8 cellular contexts compared by ENCODE assay signal in genomic region chrX:109856974-109857373, GRCh38.
DNase-seq lines count a peak whose midpoint lies in the region; ATAC-seq, FAIRE-seq and TF ChIP-seq lines count a peak whose summit lies in the region.

No MANE protein-coding gene starts in this region.

- TF ChIP-seq CTCF in GM20000 (IDR thresholded peaks at IDR 0.05; ENCODE audit: extremely low read depth, missing control alignments), result peak; percentile 39
- peak; percentile 71 for TF ChIP-seq CTCF in VCaP (conservative IDR thresholded peaks at IDR 0.05)
- peak; percentile 77 for TF ChIP-seq CTCF in kidney (IDR thresholded peaks at IDR 0.05; ENCODE audit: borderline replicate concordance, extremely low read depth, insufficient read depth)

- H3K4me3 ChIP-seq in CD4-positive, CD25-positive, alpha-beta regulatory T cell (ENCODE audit: low read depth, low read length), result no peak overlapping the region
- H3K4me3 ChIP-seq in kidney (ENCODE audit: low read length in 2 of 2), result no peak overlapping the region

- H3K36me3 ChIP-seq in CD4-positive, CD25-positive, alpha-beta regulatory T cell (ENCODE audit: control insufficient read depth, insufficient read depth, low read length), result no peaks in the 10 kb centered on the region
- no peaks in the 10 kb centered on the region for H3K36me3 ChIP-seq in kidney (ENCODE audit: control insufficient read depth in 1 of 2, insufficient read depth in 2 of 2, low read length in 2 of 2)

- H3K27me3 ChIP-seq in CD4-positive, CD25-positive, alpha-beta regulatory T cell (ENCODE audit: control insufficient read depth, insufficient read depth, low read length), result no peaks in the 10 kb centered on the region

- H3K4me3 Mint-ChIP-seq in CD4-positive, CD25-positive, alpha-beta regulatory T cell, result no peak overlapping the region

- peak in 2 of 3 donors; percentile 44 to 54 for DNase-seq in CD4-positive, CD25-positive, alpha-beta regulatory T cell
- DNase-seq in GM20000 (ENCODE audit: low spot score) (no peak), kidney (no peak), NCI-H345 (lab: John Stamatoyannopoulos, UW) (no peak)

- H3K9me3 ChIP-seq in CD4-positive, CD25-positive, alpha-beta regulatory T cell (ENCODE audit: control insufficient read depth in 2 of 2, low read length in 2 of 2), result no peaks in the 10 kb centered on the region
- no peaks in the 10 kb centered on the region for H3K9me3 ChIP-seq in kidney (ENCODE audit: control insufficient read depth in 1 of 2, low read length in 2 of 2)

- H3K9me3 Mint-ChIP-seq in CD4-positive, CD25-positive, alpha-beta regulatory T cell, result peaks cover 0 to 2% (median 0%) of the 10 kb centered on the region in 7 donors

- ATAC-seq in CD4-positive, CD25-positive, alpha-beta regulatory T cell (ENCODE audit: low read depth in 2 of 2), result no peak
- ATAC-seq in HG03135 (IDR thresholded peaks at IDR 0.05; ENCODE audit: unreplicated experiment), result no peak
- no peak for ATAC-seq in HG02759 (IDR thresholded peaks at IDR 0.05; ENCODE audit: unreplicated experiment)
- no peak for ATAC-seq in HG02852 (IDR thresholded peaks at IDR 0.05; ENCODE audit: unreplicated experiment)

- no peak overlapping the region for H3K9ac ChIP-seq in kidney (ENCODE audit: low read length in 2 of 2)

- H3K27me3 Mint-ChIP-seq in CD4-positive, CD25-positive, alpha-beta regulatory T cell, result no peaks in the 10 kb centered on the region

- intact Hi-C loops in kidney (cut with DNase I), result no loop called here

- H3K4me1 ChIP-seq in CD4-positive, CD25-positive, alpha-beta regulatory T cell (ENCODE audit: control insufficient read depth, insufficient read depth, low read length, poor library complexity, severe bottlenecking), result no peaks in the 10 kb centered on the region
- no peaks in the 10 kb centered on the region for H3K4me1 ChIP-seq in kidney (ENCODE audit: control insufficient read depth in 1 of 2, insufficient read depth in 1 of 2, low read depth in 1 of 2, low read length in 2 of 2)

- no peak overlapping the region for H3K27ac ChIP-seq in CD4-positive, CD25-positive, alpha-beta regulatory T cell (ENCODE audit: insufficient read depth, low read length, poor library complexity, severe bottlenecking)
- H3K27ac ChIP-seq in VCaP, result no peak overlapping the region
- H3K27ac ChIP-seq in kidney (ENCODE audit: low read depth in 2 of 2, low read length in 2 of 2), result peak overlapping the region in 1 of 2 donors; percentile 17

- no peak overlapping the region for H3K27ac Mint-ChIP-seq in CD4-positive, CD25-positive, alpha-beta regulatory T cell

- peak; percentile 93 for FAIRE-seq in kidney (lab: Jason Lieb, UNC)

- no peaks in the 10 kb centered on the region for H3K4me1 Mint-ChIP-seq in CD4-positive, CD25-positive, alpha-beta regulatory T cell

- H3K36me3 Mint-ChIP-seq in CD4-positive, CD25-positive, alpha-beta regulatory T cell, result no peaks in the 10 kb centered on the region

Comparison
In these comparisons a context has a peak if more than half of its experiments do, and no peak if none do; other contexts are left out.
1. DNase-seq: peak in CD4-positive, CD25-positive, alpha-beta regulatory T cell (2 of 3); none in GM20000 (single experiment), kidney (single experiment) and NCI-H345 (single experiment).
2. Peak in every context shown above with its lines, with median percentiles within 50 percentile points of each other: CTCF ChIP-seq.